Comparison of ENCODE assay signal across 11 cellular contexts in the genomic region with DNA sequence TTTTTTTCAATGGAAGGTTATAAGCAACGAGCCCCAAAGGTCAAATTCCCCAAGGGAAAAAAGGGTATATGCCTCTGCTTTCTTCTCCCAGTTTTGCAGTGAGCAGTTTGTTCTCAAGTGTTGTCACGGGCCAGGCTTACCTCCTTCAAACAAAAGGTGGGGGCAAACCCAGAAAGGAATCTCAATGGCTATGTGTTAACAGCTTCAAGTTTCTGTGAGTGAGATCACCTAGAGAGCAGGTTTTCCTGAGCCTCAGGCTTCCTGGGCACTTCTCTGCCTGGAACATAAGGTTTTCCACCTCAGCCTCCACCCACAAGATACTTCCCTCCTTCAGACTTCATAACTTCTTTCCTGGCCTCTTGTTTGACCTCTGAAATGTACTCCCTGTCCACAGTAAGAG. TPM values are rescaled to one million over a fixed set of nuclear protein-coding genes. Genes with fewer than 3 reads are reported as not detected.
A peak's percentile ranks its signal among the peaks of the same experiment; 100 is the strongest.
DNase-seq lines count a peak whose midpoint lies in the region; ATAC-seq and TF ChIP-seq lines count a peak whose summit lies in the region.
"Had no signal": no experiment of that assay in that cellular context is flagged by ENCODE, and none has a peak within 500 bp of the region (broad histone marks: within the 10 kb centered on the region; RNA-seq: fewer than 3 reads in every experiment).

No MANE protein-coding gene starts in this region.

- H4K20me1 ChIP-seq in GM23338 (replicated peaks; ENCODE audit: insufficient read depth) (no peaks in the 10 kb centered on the region), smooth muscle cell (ENCODE audit: low read depth) (no peaks in the 10 kb centered on the region)

- H3K36me3 ChIP-seq in GM23338 (ENCODE audit: insufficient read depth) (no peaks in the 10 kb centered on the region), smooth muscle cell (ENCODE audit: low read depth) (no peaks in the 10 kb centered on the region), tibial nerve (no peaks in the 10 kb centered on the region)
- H3K36me3 ChIP-seq: adrenal gland had no signal

- H3K9me3 Mint-ChIP-seq in GM23338: no peaks in the 10 kb centered on the region
- H3K9me3 Mint-ChIP-seq: activated T-cell treated with anti-CD3 and anti-CD28 coated beads, Interleukin-2, amount 50 U/mL, for 24 hours; natural killer cell treated with Interleukin-12 subunit alpha and Interleukin-12 subunit beta and Interleukin-15 and Interleukin-18, amount 100 ng/mL, for 72 hours had no signal

- H3K4me3 Mint-ChIP-seq in GM23338: no peak overlapping the region
- H3K4me3 Mint-ChIP-seq: activated T-cell treated with anti-CD3 and anti-CD28 coated beads, Interleukin-2, amount 50 U/mL, for 24 hours; natural killer cell treated with Interleukin-12 subunit alpha and Interleukin-12 subunit beta and Interleukin-15 and Interleukin-18, amount 100 ng/mL, for 72 hours had no signal

- H3K4me2 ChIP-seq in GM23338 (peak overlapping the region; percentile 60; the same call in 1 of the 2 replicates), smooth muscle cell (peak overlapping the region; percentile 60)

- in situ Hi-C loops in G401 (cut with HindIII; ENCODE audit: low sequenced_read_pairs): no loop called here

- DNase-seq in GM23338 (ENCODE audit: low spot score): peak; percentile 31
- peak; percentile 91 for DNase-seq in epithelial cell of esophagus (ENCODE audit: low read depth)
- DNase-seq in left kidney (ENCODE audit: low read depth, low spot score): peak; percentile 28
- no peak for DNase-seq in smooth muscle cell (lab: John Stamatoyannopoulos, UW; ENCODE audit: unreplicated experiment)
- no peak for DNase-seq in tibial nerve (ENCODE audit: low spot score in 2 of 2)
- DNase-seq in G401 (ENCODE audit: low spot score): no peak
- no peak for DNase-seq in cortex of kidney (lab: John Stamatoyannopoulos, UW)
- no peak for DNase-seq in activated T-cell treated with anti-CD3 and anti-CD28 coated beads, Interleukin-2, amount 50 U/mL, for 1 hour
- DNase-seq: activated T-cell treated with anti-CD3 and anti-CD28 coated beads, Interleukin-2, amount 50 U/mL, for 24 hours had no signal

- no peaks in the 10 kb centered on the region for H3K9me2 ChIP-seq in GM23338 (ENCODE audit: insufficient read depth)

- peak; percentile 46 for ATAC-seq in GM23338
- ATAC-seq: natural killer cell treated with Interleukin-12 subunit alpha and Interleukin-12 subunit beta and Interleukin-15 and Interleukin-18, amount 100 ng/mL, for 72 hours had no signal

- H3K4me1 Mint-ChIP-seq in GM23338: peaks cover 42% of the 10 kb centered on the region

- no peak for TF ChIP-seq EP300 in tibial nerve (IDR thresholded peaks at IDR 0.05)

- TF ChIP-seq POLR2A in tibial nerve (IDR thresholded peaks at IDR 0.05): no peak

- no peak overlapping the region for H3K4me3 ChIP-seq in GM23338
- H3K4me3 ChIP-seq in epithelial cell of esophagus (ENCODE audit: low read length): no peak overlapping the region
- no peak overlapping the region for H3K4me3 ChIP-seq in smooth muscle cell
- H3K4me3 ChIP-seq in tibial nerve: no peak overlapping the region
- H3K4me3 ChIP-seq: adrenal gland had no signal

- H3K27ac ChIP-seq in GM23338 (ENCODE audit: low read depth): no peak overlapping the region
- H3K27ac ChIP-seq in smooth muscle cell (ENCODE audit: low read depth): peak overlapping the region; percentile 47
- H3K27ac ChIP-seq in tibial nerve: peak overlapping the region in 2 of 4 donors; percentile 40 to 52
- H3K27ac ChIP-seq: adrenal gland had no signal

- H3F3A ChIP-seq in GM23338 (replicated peaks; ENCODE audit: low read depth) (peaks cover 3% of the 10 kb centered on the region; the same call in 1 of the 2 replicates), smooth muscle cell (ENCODE audit: low read depth) (peaks cover 21% of the 10 kb centered on the region)

- WGBS in smooth muscle cell (ENCODE audit: low lambda C conversion rate): 54% methylated on average over 2 of the region's 2 CpGs
- 53 to 68% methylated on average over 2 of the region's 2 CpGs for WGBS in tibial nerve, 2 donors

- no peak for TF ChIP-seq CTCF in GM23338 (conservative IDR thresholded peaks at IDR 0.05; ENCODE audit: low read depth in 2 of 2)
- no peak for TF ChIP-seq CTCF in epithelial cell of esophagus (IDR thresholded peaks at IDR 0.05; ENCODE audit: insufficient read depth, low read depth, low read length, missing control alignments)
- TF ChIP-seq CTCF in smooth muscle cell (IDR thresholded peaks at IDR 0.05; ENCODE audit: borderline replicate concordance, insufficient read depth, poor library complexity, severe bottlenecking): no peak
- no peak for TF ChIP-seq CTCF in tibial nerve (IDR thresholded peaks at IDR 0.05)

- H3K36me3 Mint-ChIP-seq in GM23338 (ENCODE audit: low read depth): no peaks in the 10 kb centered on the region
- H3K36me3 Mint-ChIP-seq: natural killer cell treated with Interleukin-12 subunit alpha and Interleukin-12 subunit beta and Interleukin-15 and Interleukin-18, amount 100 ng/mL, for 72 hours had no signal

- H3K79me2 ChIP-seq in GM23338 (replicated peaks; ENCODE audit: insufficient read depth) (no peaks in the 10 kb centered on the region), smooth muscle cell (ENCODE audit: low read depth) (no peaks in the 10 kb centered on the region)

- H3K27ac Mint-ChIP-seq in GM23338: no peak overlapping the region
- H3K27ac Mint-ChIP-seq: activated T-cell treated with anti-CD3 and anti-CD28 coated beads, Interleukin-2, amount 50 U/mL, for 24 hours; natural killer cell treated with Interleukin-12 subunit alpha and Interleukin-12 subunit beta and Interleukin-15 and Interleukin-18, amount 100 ng/mL, for 72 hours had no signal

- H3K9ac ChIP-seq in smooth muscle cell (ENCODE audit: low read depth): no peak overlapping the region

- H3K27me3 Mint-ChIP-seq in GM23338 (ENCODE audit: insufficient read depth, low read depth, poor library complexity): peaks cover 11% of the 10 kb centered on the region

- peaks cover 11% of the 10 kb centered on the region for H3K4me1 ChIP-seq in GM23338 (ENCODE audit: insufficient read depth)
- peaks cover 23% of the 10 kb centered on the region for H3K4me1 ChIP-seq in smooth muscle cell (ENCODE audit: low read depth)
- H3K4me1 ChIP-seq in tibial nerve: peaks cover 0 to 37% (median 4%) of the 10 kb centered on the region in 4 donors

- H2AFZ ChIP-seq in GM23338 (peak overlapping the region; percentile 96), smooth muscle cell (ENCODE audit: low read depth) (no peak overlapping the region)

- H3K27me3 ChIP-seq in GM23338 (ENCODE audit: insufficient read depth): no peaks in the 10 kb centered on the region
- H3K27me3 ChIP-seq in smooth muscle cell (ENCODE audit: low read depth): no peaks in the 10 kb centered on the region
- H3K27me3 ChIP-seq in tibial nerve: no peaks in the 10 kb centered on the region
- H3K27me3 ChIP-seq: adrenal gland had no signal

- H3K9me3 ChIP-seq in smooth muscle cell (replicated peaks; ENCODE audit: low read depth) (no peaks in the 10 kb centered on the region), tibial nerve (no peaks in the 10 kb centered on the region)
- H3K9me3 ChIP-seq: adrenal gland had no signal

TF ChIP-seq in GM23338, 12 proteins besides CTCF, POLR2A, EP300 and RAD21 (continues in another document):
- TF ChIP-seq ZNF331 (CRISPR knock-in tag; IDR thresholded peaks at IDR 0.05; ENCODE audit: low read depth) (no peak), EZH2 (IDR thresholded peaks at IDR 0.05; ENCODE audit: low read depth, unreplicated experiment) (no peak), POLR2AphosphoS5 (IDR thresholded peaks at IDR 0.05; ENCODE audit: low read depth) (no peak), JUNB (IDR thresholded peaks at IDR 0.05; ENCODE audit: unreplicated experiment) (no peak), NANOG (IDR thresholded peaks at IDR 0.05; ENCODE audit: borderline replicate concordance) (no peak), CREB1 (CRISPR knock-in tag; IDR thresholded peaks at IDR 0.05; ENCODE audit: low read depth) (no peak), EZH2phosphoT487 (IDR thresholded peaks at IDR 0.05; ENCODE audit: unreplicated experiment) (no peak)
- TF ChIP-seq, protein P1, sequence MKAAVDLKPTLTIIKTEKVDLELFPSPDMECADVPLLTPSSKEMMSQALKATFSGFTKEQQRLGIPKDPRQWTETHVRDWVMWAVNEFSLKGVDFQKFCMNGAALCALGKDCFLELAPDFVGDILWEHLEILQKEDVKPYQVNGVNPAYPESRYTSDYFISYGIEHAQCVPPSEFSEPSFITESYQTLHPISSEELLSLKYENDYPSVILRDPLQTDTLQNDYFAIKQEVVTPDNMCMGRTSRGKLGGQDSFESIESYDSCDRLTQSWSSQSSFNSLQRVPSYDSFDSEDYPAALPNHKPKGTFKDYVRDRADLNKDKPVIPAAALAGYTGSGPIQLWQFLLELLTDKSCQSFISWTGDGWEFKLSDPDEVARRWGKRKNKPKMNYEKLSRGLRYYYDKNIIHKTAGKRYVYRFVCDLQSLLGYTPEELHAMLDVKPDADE (IDR thresholded peaks at IDR 0.05): no peak

RNA-seq across cellular contexts. Expression of gene NAV2, which starts 38.2 kb away (rescaled TPM):
- total RNA-seq in GM23338 (2014; rRNA removed; shearing (Covaris generic)): 42.3 and 45.0 TPM in 2 replicates
- polyA plus RNA-seq in GM23338 (2016; fragmentation: Nextera tagmentation; extraction: Ambion mirVana) (23.4 and 26.0 TPM in 2 replicates), smooth muscle cell (14.1 and 33.2 TPM in 2 replicates)
- total RNA-seq in smooth muscle cell (44.2 and 67.5 TPM in 2 replicates), tibial nerve (10 to 100 TPM; 19.2 to 34.7 (median 25.8) TPM)
- 2.5 and 4.2 TPM in 2 replicates for total RNA-seq in G401 (2014; rRNA removed; shearing (Covaris generic))

Comparison
In these comparisons a context has a peak if more than half of its experiments do, and no peak if none do; other contexts are left out.
1. DNase-seq: peak in GM23338 (single experiment), epithelial cell of esophagus (single experiment) and left kidney (single experiment); none in smooth muscle cell (single experiment), tibial nerve (0 of 2), G401 (single experiment), cortex of kidney (single experiment) and activated T-cell treated with anti-CD3 and anti-CD28 coated beads, Interleukin-2, amount 50 U/mL, for 1 hour (single experiment).